1 cellular context compared by ENCODE assay signal in genomic region chr9:74952281-74953151, GRCh38.
TF ChIP-seq lines count a peak whose summit lies in the region.

Gene C9orf40 (minus strand): TSS chr9:74952912. CDS start chr9:74952611, 301 bp downstream.

TF ChIP-seq in K562, 482 proteins besides CTCF, POLR2A, EP300 and RAD21 (continued from another document and continues in another):
- TF ChIP-seq ZNF830 (CRISPR knock-in tag; IDR thresholded peaks at IDR 0.05) (no peak), ZNF184 (CRISPR knock-in tag; IDR thresholded peaks at IDR 0.05) (no peak), ZBTB9 (CRISPR knock-in tag; IDR thresholded peaks at IDR 0.05) (0 out of 2 replicates have a peak, but pooled peaks have one; percentile 26), MED1 (CRISPR knock-in tag; IDR thresholded peaks at IDR 0.05; ENCODE audit: borderline replicate concordance) (no peak), SMARCB1 (IDR thresholded peaks at IDR 0.05; ENCODE audit: insufficient read length, low read depth) (no peak), RFX7 (CRISPR knock-in tag; IDR thresholded peaks at IDR 0.05) (no peak), ZNF511 (CRISPR knock-in tag; IDR thresholded peaks at IDR 0.05) (peak; percentile 67; the same call in 1 of the 2 replicates), GTF2A2 (tag; IDR thresholded peaks at IDR 0.05) (no peak), SOX6 (IDR thresholded peaks at IDR 0.05) (no peak), KLF10 (CRISPR knock-in tag; IDR thresholded peaks at IDR 0.05) (no peak), ZC3H4 (CRISPR knock-in tag; IDR thresholded peaks at IDR 0.05; ENCODE audit: borderline replicate concordance) (no peak), ATF7 (IDR thresholded peaks at IDR 0.05) (0 out of 2 replicates have a peak, but pooled peaks have one; percentile 42), NCOA4 (IDR thresholded peaks at IDR 0.05; ENCODE audit: partially characterized antibody) (no peak), CBX5 (IDR thresholded peaks at IDR 0.05; ENCODE audit: borderline replicate concordance, low read depth) (no peak), PML (IDR thresholded peaks at IDR 0.05; ENCODE audit: low read length) (no peak), ZNF695 (CRISPR knock-in tag; IDR thresholded peaks at IDR 0.05) (no peak), POLR2AphosphoS5 (IDR thresholded peaks at IDR 0.05; ENCODE audit: control insufficient read depth, insufficient read depth, low read depth, low read length) (peak; percentile 34; the same call in 1 of the 2 replicates), BRF1 (IDR thresholded peaks at IDR 0.05; ENCODE audit: borderline replicate concordance, extremely low read depth, insufficient read length) (no peak), ZNF280B (CRISPR knock-in tag; IDR thresholded peaks at IDR 0.05) (no peak), CREB5 (CRISPR knock-in tag; IDR thresholded peaks at IDR 0.05) (no peak), ZNF165 (CRISPR knock-in tag; IDR thresholded peaks at IDR 0.05; ENCODE audit: borderline replicate concordance) (no peak), ZBTB40 (IDR thresholded peaks at IDR 0.05) (peak; percentile 48), ZBTB40 (CRISPR knock-in tag; IDR thresholded peaks at IDR 0.05) (no peak), NCOA1 (IDR thresholded peaks at IDR 0.05; ENCODE audit: low read depth) (no peak), TFAP4 (CRISPR knock-in tag; IDR thresholded peaks at IDR 0.05; ENCODE audit: borderline replicate concordance) (peak; percentile 69), ARID1B (IDR thresholded peaks at IDR 0.05) (no peak; the same call in 1 of the 2 replicates), ARHGAP35 (IDR thresholded peaks at IDR 0.05; ENCODE audit: partially characterized antibody) (no peak), CBX8 (IDR thresholded peaks at IDR 0.05; ENCODE audit: borderline replicate concordance, extremely low read depth, low read depth, low read length, poor library complexity, severe bottlenecking) (no peak), CBX2 (IDR thresholded peaks at IDR 0.05; ENCODE audit: insufficient read depth, low read length, poor library complexity, severe bottlenecking) (no peak), E2F5 (CRISPR knock-in tag; IDR thresholded peaks at IDR 0.05) (no peak; the same call in 1 of the 2 replicates), XRCC5 (IDR thresholded peaks at IDR 0.05; ENCODE audit: low read depth, low read length) (0 out of 2 replicates have a peak, but pooled peaks have one; percentile 26), HDAC2 (IDR thresholded peaks at IDR 0.05) (no peak), ZNF277 (CRISPR knock-in tag; IDR thresholded peaks at IDR 0.05; ENCODE audit: borderline replicate concordance) (no peak), ZNF740 (CRISPR knock-in tag; IDR thresholded peaks at IDR 0.05) (no peak), ZNF740 (tag; IDR thresholded peaks at IDR 0.05) (no peak), CHD1 (IDR thresholded peaks at IDR 0.05; ENCODE audit: low read length) (no peak), POLR2G (IDR thresholded peaks at IDR 0.05; ENCODE audit: low read depth, low read length) (peak; percentile 87), POLR2H (tag; IDR thresholded peaks at IDR 0.05; ENCODE audit: low read depth) (peak; percentile 51; the same call in 1 of the 2 replicates), CTCFL (IDR thresholded peaks at IDR 0.05; ENCODE audit: borderline replicate concordance, insufficient read depth, low read depth, low read length, poor library complexity, severe bottlenecking) (peak; percentile 58), SNIP1 (IDR thresholded peaks at IDR 0.05; ENCODE audit: low read depth) (no peak), HCFC1 (IDR thresholded peaks at IDR 0.05; ENCODE audit: low read depth, low read length) (no peak; the same call in 1 of the 2 replicates), SRSF7 (optimal IDR thresholded peaks at IDR 0.05; ENCODE audit: low read depth, low read length) (peak; percentile 68)
